ENCODE assay signal across 1 cellular context in genomic region chr7:39721919-39722597, GRCh38.
TF ChIP-seq lines count a peak whose summit lies in the region.

No MANE protein-coding gene starts in this region.

TF ChIP-seq in GM23338, 12 proteins besides CTCF, POLR2A, EP300 and RAD21 (continued from another document):
- TF ChIP-seq, protein P1, sequence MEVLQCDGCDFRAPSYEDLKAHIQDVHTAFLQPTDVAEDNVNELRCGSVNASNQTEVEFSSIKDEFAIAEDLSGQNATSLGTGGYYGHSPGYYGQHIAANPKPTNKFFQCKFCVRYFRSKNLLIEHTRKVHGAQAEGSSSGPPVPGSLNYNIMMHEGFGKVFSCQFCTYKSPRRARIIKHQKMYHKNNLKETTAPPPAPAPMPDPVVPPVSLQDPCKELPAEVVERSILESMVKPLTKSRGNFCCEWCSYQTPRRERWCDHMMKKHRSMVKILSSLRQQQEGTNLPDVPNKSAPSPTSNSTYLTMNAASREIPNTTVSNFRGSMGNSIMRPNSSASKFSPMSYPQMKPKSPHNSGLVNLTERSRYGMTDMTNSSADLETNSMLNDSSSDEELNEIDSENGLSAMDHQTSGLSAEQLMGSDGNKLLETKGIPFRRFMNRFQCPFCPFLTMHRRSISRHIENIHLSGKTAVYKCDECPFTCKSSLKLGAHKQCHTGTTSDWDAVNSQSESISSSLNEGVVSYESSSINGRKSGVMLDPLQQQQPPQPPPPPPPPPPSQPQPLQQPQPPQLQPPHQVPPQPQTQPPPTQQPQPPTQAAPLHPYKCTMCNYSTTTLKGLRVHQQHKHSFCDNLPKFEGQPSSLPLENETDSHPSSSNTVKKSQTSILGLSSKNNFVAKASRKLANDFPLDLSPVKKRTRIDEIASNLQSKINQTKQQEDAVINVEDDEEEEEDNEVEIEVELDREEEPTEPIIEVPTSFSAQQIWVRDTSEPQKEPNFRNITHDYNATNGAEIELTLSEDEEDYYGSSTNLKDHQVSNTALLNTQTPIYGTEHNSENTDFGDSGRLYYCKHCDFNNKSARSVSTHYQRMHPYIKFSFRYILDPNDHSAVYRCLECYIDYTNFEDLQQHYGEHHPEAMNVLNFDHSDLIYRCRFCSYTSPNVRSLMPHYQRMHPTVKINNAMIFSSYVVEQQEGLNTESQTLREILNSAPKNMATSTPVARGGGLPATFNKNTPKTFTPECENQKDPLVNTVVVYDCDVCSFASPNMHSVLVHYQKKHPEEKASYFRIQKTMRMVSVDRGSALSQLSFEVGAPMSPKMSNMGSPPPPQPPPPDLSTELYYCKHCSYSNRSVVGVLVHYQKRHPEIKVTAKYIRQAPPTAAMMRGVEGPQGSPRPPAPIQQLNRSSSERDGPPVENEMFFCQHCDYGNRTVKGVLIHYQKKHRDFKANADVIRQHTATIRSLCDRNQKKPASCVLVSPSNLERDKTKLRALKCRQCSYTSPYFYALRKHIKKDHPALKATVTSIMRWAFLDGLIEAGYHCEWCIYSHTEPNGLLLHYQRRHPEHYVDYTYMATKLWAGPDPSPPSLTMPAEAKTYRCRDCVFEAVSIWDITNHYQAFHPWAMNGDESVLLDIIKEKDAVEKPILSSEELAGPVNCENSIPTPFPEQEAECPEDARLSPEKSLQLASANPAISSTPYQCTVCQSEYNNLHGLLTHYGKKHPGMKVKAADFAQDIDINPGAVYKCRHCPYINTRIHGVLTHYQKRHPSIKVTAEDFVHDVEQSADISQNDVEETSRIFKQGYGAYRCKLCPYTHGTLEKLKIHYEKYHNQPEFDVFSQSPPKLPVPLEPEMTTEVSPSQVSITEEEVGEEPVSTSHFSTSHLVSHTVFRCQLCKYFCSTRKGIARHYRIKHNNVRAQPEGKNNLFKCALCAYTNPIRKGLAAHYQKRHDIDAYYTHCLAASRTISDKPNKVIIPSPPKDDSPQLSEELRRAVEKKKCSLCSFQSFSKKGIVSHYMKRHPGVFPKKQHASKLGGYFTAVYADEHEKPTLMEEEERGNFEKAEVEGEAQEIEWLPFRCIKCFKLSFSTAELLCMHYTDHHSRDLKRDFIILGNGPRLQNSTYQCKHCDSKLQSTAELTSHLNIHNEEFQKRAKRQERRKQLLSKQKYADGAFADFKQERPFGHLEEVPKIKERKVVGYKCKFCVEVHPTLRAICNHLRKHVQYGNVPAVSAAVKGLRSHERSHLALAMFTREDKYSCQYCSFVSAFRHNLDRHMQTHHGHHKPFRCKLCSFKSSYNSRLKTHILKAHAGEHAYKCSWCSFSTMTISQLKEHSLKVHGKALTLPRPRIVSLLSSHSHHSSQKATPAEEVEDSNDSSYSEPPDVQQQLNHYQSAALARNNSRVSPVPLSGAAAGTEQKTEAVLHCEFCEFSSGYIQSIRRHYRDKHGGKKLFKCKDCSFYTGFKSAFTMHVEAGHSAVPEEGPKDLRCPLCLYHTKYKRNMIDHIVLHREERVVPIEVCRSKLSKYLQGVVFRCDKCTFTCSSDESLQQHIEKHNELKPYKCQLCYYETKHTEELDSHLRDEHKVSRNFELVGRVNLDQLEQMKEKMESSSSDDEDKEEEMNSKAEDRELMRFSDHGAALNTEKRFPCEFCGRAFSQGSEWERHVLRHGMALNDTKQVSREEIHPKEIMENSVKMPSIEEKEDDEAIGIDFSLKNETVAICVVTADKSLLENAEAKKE (CRISPR knock-in tag; IDR thresholded peaks at IDR 0.05), result no peak
- TF ChIP-seq ZNF331 (CRISPR knock-in tag; IDR thresholded peaks at IDR 0.05; ENCODE audit: low read depth), result no peak
